In genomic region chr10:78545756-78546155, GRCh38 we compare ENCODE assay signal across 19 cellular contexts.
"Had no signal": no experiment of that assay in that cellular context is flagged by ENCODE, and none has a peak within 500 bp of the region (broad histone marks: within the 10 kb centered on the region; RNA-seq: fewer than 3 reads in every experiment).

No MANE protein-coding gene starts in this region.

- H3K79me2 ChIP-seq: hepatocyte had no signal

- ATAC-seq: natural killer cell treated with Interleukin-12 subunit alpha and Interleukin-12 subunit beta and Interleukin-15 and Interleukin-18, amount 100 ng/mL, for 72 hours; stimulated activated naive CD8-positive, alpha-beta T cell treated with anti-CD3 and anti-CD28 coated beads, Interleukin-15, amount 100 ng/mL, for 72 hours had no signal

- H3K27ac ChIP-seq: ascending aorta, breast epithelium, esophagus squamous epithelium, hepatocyte, right atrium auricular region, upper lobe of left lung had no signal

- H3K4me2 ChIP-seq: hepatocyte had no signal

- H3K4me3 ChIP-seq: ascending aorta, breast epithelium, esophagus squamous epithelium, hepatocyte, right atrium auricular region, skin epidermis, upper lobe of left lung had no signal

- H3K4me3 Mint-ChIP-seq: activated naive CD4-positive, alpha-beta T cell treated with anti-CD3 and anti-CD28 coated beads for 36 hours; natural killer cell treated with Interleukin-12 subunit alpha and Interleukin-12 subunit beta and Interleukin-15 and Interleukin-18, amount 100 ng/mL, for 72 hours; stimulated activated naive CD8-positive, alpha-beta T cell treated with anti-CD3 and anti-CD28 coated beads, Interleukin-15, amount 100 ng/mL, for 72 hours had no signal

- H2AFZ ChIP-seq: hepatocyte had no signal

- H3K36me3 ChIP-seq: ascending aorta, breast epithelium, esophagus squamous epithelium, right atrium auricular region, upper lobe of left lung had no signal

- H3K9me3 Mint-ChIP-seq: activated T-helper 2 cell treated with anti-CD3 and anti-CD28 coated beads, Interferon-gamma antibody, Interleukin-2, Interleukin-4, amounts not matched to agents 10 μg/mL and 5 μg/mL and 100 μg/mL, durations not matched to agents 14 hours and 24 hours and 36 hours; natural killer cell treated with Interleukin-12 subunit alpha and Interleukin-12 subunit beta and Interleukin-15 and Interleukin-18, amount 100 ng/mL, for 72 hours; stimulated activated naive CD8-positive, alpha-beta T cell treated with anti-CD3 and anti-CD28 coated beads, Interleukin-15, amount 100 ng/mL, for 72 hours had no signal

- H3K27ac Mint-ChIP-seq: activated naive CD4-positive, alpha-beta T cell treated with anti-CD3 and anti-CD28 coated beads for 36 hours; activated T-helper 2 cell treated with anti-CD3 and anti-CD28 coated beads, Interferon-gamma antibody, Interleukin-2, Interleukin-4, amounts not matched to agents 10 μg/mL and 5 μg/mL and 100 μg/mL, durations not matched to agents 14 hours and 24 hours and 36 hours; natural killer cell treated with Interleukin-12 subunit alpha and Interleukin-12 subunit beta and Interleukin-15 and Interleukin-18, amount 100 ng/mL, for 72 hours; progenitor cell of endocrine pancreas; stimulated activated naive CD8-positive, alpha-beta T cell treated with anti-CD3 and anti-CD28 coated beads, Interleukin-15, amount 100 ng/mL, for 72 hours had no signal

- H3K27me3 ChIP-seq: ascending aorta, breast epithelium, hepatocyte, right atrium auricular region, upper lobe of left lung had no signal

- FAIRE-seq: endothelial cell of umbilical vein had no signal

- DNase-seq: activated CD4-positive, alpha-beta T cell treated with anti-CD3 and anti-CD28 coated beads, Interleukin-2, amount 50 U/mL, for 48 hours; activated CD4-positive, CD25-positive, alpha-beta regulatory T cell treated with anti-CD3 and anti-CD28 coated beads, Interleukin-2, amount 50 U/mL, for 72 hours; activated naive CD4-positive, alpha-beta T cell treated with anti-CD3 and anti-CD28 coated beads for 36 hours; activated T-cell treated with anti-CD3 and anti-CD28 coated beads, Interleukin-2, amount 50 U/mL, for 1 hour; cerebellar nuclear complex; effector CD8-positive, alpha-beta T cell; esophagus squamous epithelium; stimulated activated naive CD8-positive, alpha-beta T cell treated with anti-CD3 and anti-CD28 coated beads, Interleukin-15, amount 100 ng/mL, for 72 hours; T1000; upper lobe of left lung had no signal

- H3K36me3 Mint-ChIP-seq: natural killer cell treated with Interleukin-12 subunit alpha and Interleukin-12 subunit beta and Interleukin-15 and Interleukin-18, amount 100 ng/mL, for 72 hours had no signal

- H3K4me1 ChIP-seq: breast epithelium had no signal
